ENCODE assay signal across 13 cellular contexts in genomic region chr2:197278804-197279763, GRCh38. TPM values are rescaled to one million over a fixed set of nuclear protein-coding genes. Genes with fewer than 3 reads are reported as not detected.
DNase-seq lines count a peak whose midpoint lies in the region; ATAC-seq and TF ChIP-seq lines count a peak whose summit lies in the region.
"Had no signal": no experiment of that assay in that cellular context is flagged by ENCODE, and none has a peak within 500 bp of the region (broad histone marks: within the 10 kb centered on the region; RNA-seq: fewer than 3 reads in every experiment).

No MANE protein-coding gene starts in this region.

- peak overlapping the region; percentile 1 for H3K4me3 Mint-ChIP-seq in T-helper 1 cell treated with Interleukin-12 subunit alpha and Interleukin-12 subunit beta and Interleukin-4 antibody, amounts not matched to agents 30 μg/mL and 1 μg/mL, for 36 hours
- H3K4me3 Mint-ChIP-seq in brain = no peak overlapping the region
- H3K4me3 Mint-ChIP-seq in osteocyte (ENCODE audit: unreplicated experiment) = no peak overlapping the region

- peak; percentile 60; the same call in 1 of the 2 replicates for ATAC-seq in Panc1
- ATAC-seq in HG03175 (IDR thresholded peaks at IDR 0.05; ENCODE audit: unreplicated experiment) = no peak
- ATAC-seq: body of pancreas had no signal

- H3K9me3 Mint-ChIP-seq in T-helper 1 cell treated with Interleukin-12 subunit alpha and Interleukin-12 subunit beta and Interleukin-4 antibody, amounts not matched to agents 30 μg/mL and 1 μg/mL, for 36 hours = no peaks in the 10 kb centered on the region
- peaks cover 0 to 3% (median 0%) of the 10 kb centered on the region in 5 experiments for H3K9me3 Mint-ChIP-seq in brain
- H3K9me3 Mint-ChIP-seq in osteocyte (ENCODE audit: unreplicated experiment) = no peaks in the 10 kb centered on the region

- no peaks in the 10 kb centered on the region for H3K36me3 ChIP-seq in Panc1 (ENCODE audit: control insufficient read depth, insufficient read depth, low read length)

- no peak for DNase-seq in T-helper 1 cell
- no peak for DNase-seq in Panc1 (ENCODE audit: low read depth, low spot score)
- DNase-seq in osteocyte (ENCODE audit: extremely low spot score, unreplicated experiment) = no peak
- DNase-seq in T1000 (lab: John Stamatoyannopoulos, UW) = no peak
- DNase-seq in D341Med (ENCODE audit: low spot score) = no peak
- DNase-seq: 8988T, body of pancreas, kidney glomerular epithelial cell, NCI-H2171, small intestine had no signal

- CTCF ChIA-PET in Panc1 (lab: Charles Lee) = no interaction called here

- H3K9me3 ChIP-seq in Panc1 (ENCODE audit: control insufficient read depth, insufficient read depth, low read depth, low read length) = no peaks in the 10 kb centered on the region
- H3K9me3 ChIP-seq: body of pancreas had no signal

- no TSS peak for BruUV-seq in Panc1 (replicated peaks; lab: Mats Ljungman, UMichigan)

- peaks cover 32% of the 10 kb centered on the region for H3K36me3 Mint-ChIP-seq in T-helper 1 cell treated with Interleukin-12 subunit alpha and Interleukin-12 subunit beta and Interleukin-4 antibody, amounts not matched to agents 30 μg/mL and 1 μg/mL, for 36 hours (ENCODE audit: low read depth)
- no peaks in the 10 kb centered on the region for H3K36me3 Mint-ChIP-seq in brain
- no peaks in the 10 kb centered on the region for H3K36me3 Mint-ChIP-seq in osteocyte (ENCODE audit: unreplicated experiment)

- no peaks in the 10 kb centered on the region for H3K27me3 Mint-ChIP-seq in T-helper 1 cell treated with Interleukin-12 subunit alpha and Interleukin-12 subunit beta and Interleukin-4 antibody, amounts not matched to agents 30 μg/mL and 1 μg/mL, for 36 hours (ENCODE audit: low read depth)
- H3K27me3 Mint-ChIP-seq in brain (peaks cover 3% of the 10 kb centered on the region), osteocyte (ENCODE audit: unreplicated experiment) (no peaks in the 10 kb centered on the region)

- intact Hi-C loops in Panc1 (cut with micrococcal nuclease; ENCODE audit: unreplicated experiment) = no loop called here

- peaks cover 63% of the 10 kb centered on the region for H3K4me1 Mint-ChIP-seq in T-helper 1 cell treated with Interleukin-12 subunit alpha and Interleukin-12 subunit beta and Interleukin-4 antibody, amounts not matched to agents 30 μg/mL and 1 μg/mL, for 36 hours (ENCODE audit: low read depth)
- H3K4me1 Mint-ChIP-seq in brain = peaks cover 47% of the 10 kb centered on the region
- H3K4me1 Mint-ChIP-seq in osteocyte (ENCODE audit: unreplicated experiment) = peaks cover 26% of the 10 kb centered on the region

- in situ Hi-C loops in Panc1 (cut with HindIII; ENCODE audit: low pct_unique_long_range_greater_than_20kb, low sequenced_read_pairs) = no loop called here

- peaks cover 2% of the 10 kb centered on the region; the same call in 1 of the 2 replicates for H3K4me1 ChIP-seq in Panc1 (ENCODE audit: control insufficient read depth, insufficient read depth, low read length)

- peak overlapping the region; percentile 64 for H3K27ac Mint-ChIP-seq in T-helper 1 cell treated with Interleukin-12 subunit alpha and Interleukin-12 subunit beta and Interleukin-4 antibody, amounts not matched to agents 30 μg/mL and 1 μg/mL, for 36 hours
- H3K27ac Mint-ChIP-seq in brain = peak overlapping the region; percentile 1 to 72 (median 44)
- peak overlapping the region; percentile 52 for H3K27ac Mint-ChIP-seq in osteocyte (ENCODE audit: unreplicated experiment)

- no peak for TF ChIP-seq CTCF in Panc1 (IDR thresholded peaks at IDR 0.05)
- no peak for TF ChIP-seq CTCF in brain (conservative IDR thresholded peaks at IDR 0.05)
- TF ChIP-seq CTCF in osteocyte (IDR thresholded peaks at IDR 0.05) = no peak

- no peaks in the 10 kb centered on the region for H3K27me3 ChIP-seq in Panc1 (ENCODE audit: control insufficient read depth, insufficient read depth, low read length)
- H3K27me3 ChIP-seq: body of pancreas had no signal

- POLR2A ChIA-PET in Panc1 (lab: Charles Lee) = no interaction called here

- no peak overlapping the region for H3K4me3 ChIP-seq in Panc1 (ENCODE audit: low read depth in 2 of 2, low read length in 2 of 2)
- H3K4me3 ChIP-seq: body of pancreas had no signal

- no peak overlapping the region for H3K27ac ChIP-seq in Panc1 (ENCODE audit: low read length)
- H3K27ac ChIP-seq: body of pancreas had no signal

RNA-seq across cellular contexts. Expression of gene ANKRD44, which starts 31.5 kb away (rescaled TPM):
- total RNA-seq in Panc1 (2021; ENCODE audit: unreplicated experiment) = 7.8 TPM
- 5.2 TPM for polyA plus RNA-seq in Panc1 (2012; ENCODE audit: insufficient read length)
- polyA plus RNA-seq in brain (ENCODE audit: insufficient read depth, low read depth, low replicate concordance) = 2.5 TPM
- 14.3 and 16.6 TPM in 2 replicates for total RNA-seq in osteocyte
